ENCODE assay signal across 8 cellular contexts in the genomic region with DNA sequence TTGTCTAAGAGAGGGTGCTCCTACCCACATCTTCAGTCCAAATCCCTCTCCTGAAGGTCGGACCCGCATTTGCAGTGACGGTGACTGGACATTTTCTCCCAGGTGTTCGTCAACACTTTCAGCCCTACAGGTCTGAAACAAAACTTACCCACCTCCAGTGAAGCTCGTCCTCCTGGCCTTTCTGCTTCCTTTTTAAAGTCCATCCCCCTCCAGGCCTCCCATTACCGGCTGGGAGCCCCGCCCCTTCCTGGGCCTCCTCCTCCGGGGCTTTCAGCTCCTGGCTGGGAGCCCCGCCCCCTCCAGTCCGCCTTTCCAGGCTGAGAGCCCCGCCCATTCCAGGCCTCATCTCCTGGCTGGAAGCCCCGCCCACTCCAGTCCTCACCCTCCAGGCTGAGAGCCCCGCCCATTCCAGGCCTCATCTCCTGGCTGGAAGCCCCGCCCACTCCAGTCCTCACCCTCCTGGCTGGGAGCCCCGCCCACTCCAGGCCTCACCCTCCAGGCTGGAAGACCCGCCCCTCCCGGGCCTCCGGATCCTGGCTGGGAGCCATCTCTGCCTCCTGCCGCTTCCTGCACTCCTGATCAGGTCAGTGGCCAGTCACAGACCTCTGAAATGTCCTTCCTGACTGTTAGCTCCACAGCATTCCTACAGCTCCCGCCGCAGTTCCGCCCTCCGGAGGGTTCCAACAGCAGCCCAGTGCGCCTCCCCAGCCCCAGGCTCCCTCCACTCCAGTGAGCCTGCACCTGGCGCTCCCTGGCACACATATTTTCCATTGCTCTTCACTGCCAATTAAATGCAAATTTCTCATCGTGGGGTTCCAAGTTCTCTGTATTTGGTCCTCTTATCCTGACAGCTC.
DNase-seq lines count a peak whose midpoint lies in the region; ATAC-seq and TF ChIP-seq lines count a peak whose summit lies in the region.

No MANE protein-coding gene starts in this region.

- H3K4me3 ChIP-seq in PC-9, result peak overlapping the region; percentile 73
- H3K4me3 ChIP-seq in thoracic aorta, result peak overlapping the region; percentile 10

- no peaks in the 10 kb centered on the region for H3K27me3 ChIP-seq in PC-9 (ENCODE audit: insufficient read depth, low read depth)
- H3K27me3 ChIP-seq in thoracic aorta (replicated peaks; ENCODE audit: insufficient read depth), result no peaks in the 10 kb centered on the region

- CTCF ChIA-PET in PC-9 (lab: Charles Lee), result interaction anchor here (0.5 to 1.5 kb wide), 9 partner anchors 8 to 1692 kb away, joined by 3 to 34 read pairs (median 4); no protein-coding TSS in a partner anchor

- intact Hi-C loops in PC-9 (cut with micrococcal nuclease; ENCODE audit: unreplicated experiment), result loop anchor here (2.0 kb wide), 1 partner anchor 26 kb away; no protein-coding TSS in a partner anchor

- peak overlapping the region; percentile 95 for H3K4me2 ChIP-seq in PC-9

- H3K36me3 ChIP-seq in PC-9 (ENCODE audit: low read depth) (no peaks in the 10 kb centered on the region), thoracic aorta (no peaks in the 10 kb centered on the region)

- peak; percentile 74 for DNase-seq in EH (ENCODE audit: low read depth)
- DNase-seq in LoVo (ENCODE audit: low spot score), result peak; percentile 96
- peak; percentile 92 to 100 for DNase-seq in PC-9
- DNase-seq in cerebellum (ENCODE audit: low spot score), result peak; percentile 90
- DNase-seq in left lobe of liver (ENCODE audit: low spot score), result peak; percentile 100
- DNase-seq in thoracic aorta (ENCODE audit: low spot score), result no peak
- DNase-seq in effector CD4-positive, alpha-beta T cell, result no peak

- H3K27ac ChIP-seq in PC-9 (peak overlapping the region; percentile 91), thoracic aorta (no peak overlapping the region)

- BruUV-seq in PC-9 (replicated peaks; lab: Mats Ljungman, UMichigan), result no TSS peak

- no peaks in the 10 kb centered on the region for H3K9me3 ChIP-seq in PC-9 (ENCODE audit: insufficient read depth, low read depth)
- no peaks in the 10 kb centered on the region for H3K9me3 ChIP-seq in thoracic aorta

- no peaks in the 10 kb centered on the region for H4K20me1 ChIP-seq in PC-9 (ENCODE audit: insufficient read depth)

- H2AFZ ChIP-seq in PC-9, result peak overlapping the region; percentile 6; the same call in 1 of the 2 replicates

- no peaks in the 10 kb centered on the region for H3K9me2 ChIP-seq in PC-9 (ENCODE audit: insufficient read depth)

- TF ChIP-seq CTCF in PC-9 (conservative IDR thresholded peaks at IDR 0.05) (no peak), thoracic aorta (IDR thresholded peaks at IDR 0.05) (no peak)

- POLR2A ChIA-PET in PC-9 (lab: Charles Lee; ENCODE audit: unreplicated experiment), result interaction anchor here (0.5 to 0.9 kb wide), 12 partner anchors 10 to 1378 kb away, joined by 3 to 36 read pairs (median 6); a partner anchor contains a TSS

- H3F3A ChIP-seq in PC-9 (ENCODE audit: insufficient read depth, low read depth), result peaks cover 52% of the 10 kb centered on the region

- no peaks in the 10 kb centered on the region for H3K79me2 ChIP-seq in PC-9 (ENCODE audit: low read depth)

- peaks cover 67% of the 10 kb centered on the region for H3K4me1 ChIP-seq in PC-9 (replicated peaks; ENCODE audit: insufficient read depth)
- H3K4me1 ChIP-seq in thoracic aorta (ENCODE audit: control insufficient read depth in 1 of 2, low read depth in 2 of 2), result peaks cover 0 to 6% of the 10 kb centered on the region in 2 donors

- ATAC-seq in left lobe of liver (peak; percentile 89), thoracic aorta (ENCODE audit: insufficient number of reproducible peaks, low FRiP score, low read depth) (no peak), HG03280 (IDR thresholded peaks at IDR 0.05; ENCODE audit: unreplicated experiment) (no peak)

Comparison
In these comparisons a context has a peak if more than half of its experiments do, and no peak if none do; other contexts are left out.
1. DNase-seq: peak in EH (single experiment), LoVo (single experiment), PC-9 (2 of 2), cerebellum (single experiment) and left lobe of liver (single experiment); none in thoracic aorta (single experiment) and effector CD4-positive, alpha-beta T cell (single experiment).